16 cellular contexts compared by ENCODE assay signal in the genomic region with DNA sequence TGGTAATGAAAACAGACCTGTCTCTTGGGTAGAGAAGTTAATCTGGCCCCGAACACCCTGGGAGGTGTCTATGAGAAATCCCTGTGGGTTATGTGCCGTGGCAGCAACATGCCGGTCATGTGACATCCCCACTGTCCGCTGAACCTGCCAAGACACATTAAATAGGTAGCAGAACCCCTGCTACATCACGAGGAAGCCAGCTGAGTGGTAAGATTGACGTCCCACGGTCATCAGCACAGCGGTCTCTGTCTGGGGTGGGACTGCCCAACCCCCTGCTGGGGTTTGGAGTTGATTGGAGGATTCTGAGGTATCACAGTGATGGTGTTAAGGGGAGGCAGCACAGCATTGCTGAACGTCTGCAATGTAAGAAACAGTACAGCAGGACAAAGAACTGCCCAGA. TPM values are rescaled to one million over a fixed set of nuclear protein-coding genes. Genes with fewer than 3 reads are reported as not detected.
DNase-seq lines count a peak whose midpoint lies in the region; ATAC-seq and TF ChIP-seq lines count a peak whose summit lies in the region.
"Had no signal": no experiment of that assay in that cellular context is flagged by ENCODE, and none has a peak within 500 bp of the region (broad histone marks: within the 10 kb centered on the region; RNA-seq: fewer than 3 reads in every experiment).

No MANE protein-coding gene starts in this region.

- H4K12ac ChIP-seq in trophoblast cell (ENCODE audit: low read depth, low read length) = no peak overlapping the region

- H3K79me1 ChIP-seq in neuronal stem cell (ENCODE audit: low read depth, low read length) (no peaks in the 10 kb centered on the region), trophoblast cell (ENCODE audit: low read length) (no peaks in the 10 kb centered on the region)

- no peaks in the 10 kb centered on the region for H3K9me3 ChIP-seq in neuronal stem cell (replicated peaks in 1 of 2; ENCODE audit: control insufficient read depth in 2 of 2, insufficient read depth in 1 of 2, low read depth in 1 of 2, low read length in 2 of 2)
- H3K9me3 ChIP-seq in trophoblast cell (ENCODE audit: insufficient read depth, low read depth, low read length) = no peaks in the 10 kb centered on the region

- H3K79me2 ChIP-seq in trophoblast cell (ENCODE audit: control insufficient read depth, insufficient read depth, low read length, poor library complexity) = no peaks in the 10 kb centered on the region

- no peak overlapping the region for H2BK120ac ChIP-seq in neuronal stem cell (ENCODE audit: low read depth, low read length)
- no peak overlapping the region for H2BK120ac ChIP-seq in trophoblast cell (ENCODE audit: insufficient read depth, low read length, poor library complexity)

- H3K27me3 Mint-ChIP-seq in brain = no peaks in the 10 kb centered on the region
- no peaks in the 10 kb centered on the region for H3K27me3 Mint-ChIP-seq in activated naive CD8-positive, alpha-beta T cell treated with anti-CD3 and anti-CD28 coated beads, Interleukin-2, amount 50 U/mL, for 24 hours
- H3K27me3 Mint-ChIP-seq: B cell; CD4-positive, alpha-beta memory T cell had no signal

- H3K27me3 ChIP-seq in neuronal stem cell (ENCODE audit: control insufficient read depth in 3 of 3, insufficient read depth in 3 of 3, low read depth in 1 of 3, low read length in 3 of 3) = no peaks in the 10 kb centered on the region
- no peaks in the 10 kb centered on the region for H3K27me3 ChIP-seq in trophoblast cell (ENCODE audit: insufficient read depth, low read length)

- no peak overlapping the region for H3K4me3 ChIP-seq in neuronal stem cell (ENCODE audit: low read length in 2 of 2)
- H3K4me3 ChIP-seq in trophoblast cell (ENCODE audit: low read depth, low read length) = no peak overlapping the region
- H3K4me3 ChIP-seq: GM12878 had no signal

- DNase-seq in SK-MEL-5 (ENCODE audit: low read depth, low spot score) (peak; percentile 64), neuronal stem cell (ENCODE audit: low spot score) (no peak), GM19240 (ENCODE audit: insufficient read length, low spot score) (no peak), trophoblast cell (no peak)
- no peak for DNase-seq in activated naive CD8-positive, alpha-beta T cell treated with anti-CD3 and anti-CD28 coated beads, Interleukin-2, amount 50 U/mL, for 24 hours
- DNase-seq: C1 segment of cervical spinal cord; CD4-positive, alpha-beta memory T cell; DMS79; GOT3; H9 had no signal

- H3K4ac ChIP-seq in neuronal stem cell (ENCODE audit: low read length) = no peak overlapping the region
- no peak overlapping the region for H3K4ac ChIP-seq in trophoblast cell (ENCODE audit: low read depth, low read length)

- H3K4me1 Mint-ChIP-seq in brain = no peaks in the 10 kb centered on the region
- H3K4me1 Mint-ChIP-seq in activated naive CD8-positive, alpha-beta T cell treated with anti-CD3 and anti-CD28 coated beads, Interleukin-2, amount 50 U/mL, for 24 hours = peaks cover 12% of the 10 kb centered on the region
- H3K4me1 Mint-ChIP-seq: H9 had no signal

- TF ChIP-seq CTCF in C4-2B (conservative IDR thresholded peaks at IDR 0.05) (no peak), brain (conservative IDR thresholded peaks at IDR 0.05) (no peak)

- H2BK5ac ChIP-seq in neuronal stem cell (ENCODE audit: low read length) (no peak overlapping the region), trophoblast cell (ENCODE audit: low read depth, low read length, poor library complexity) (no peak overlapping the region)

- in situ Hi-C loops in SK-MEL-5 (cut with HindIII; ENCODE audit: low pct_unique_long_range_greater_than_20kb, low sequenced_read_pairs) = no loop called here

- WGBS in neuronal stem cell (ENCODE audit: extremely low coverage in 2 of 2, insufficient read length in 2 of 2, insufficient replicate concordance in 1 of 2), 2 donors = no CpG with 5 or more reads among the region's 9 CpGs
- no CpG with 5 or more reads among the region's 9 CpGs for WGBS in trophoblast cell (ENCODE audit: extremely low coverage, insufficient coverage, insufficient read length)

- no peak overlapping the region for H2AK5ac ChIP-seq in neuronal stem cell (ENCODE audit: low read depth, low read length)
- H2AK5ac ChIP-seq in trophoblast cell (ENCODE audit: low read length) = no peak overlapping the region

- H3K14ac ChIP-seq in neuronal stem cell (ENCODE audit: low read length) (no peak overlapping the region), trophoblast cell (ENCODE audit: low read length) (no peak overlapping the region)

- peaks cover 12% of the 10 kb centered on the region for H3K36me3 Mint-ChIP-seq in brain
- peaks cover 26% of the 10 kb centered on the region for H3K36me3 Mint-ChIP-seq in activated naive CD8-positive, alpha-beta T cell treated with anti-CD3 and anti-CD28 coated beads, Interleukin-2, amount 50 U/mL, for 24 hours (ENCODE audit: low read depth)

- peaks cover 0 to 49% of the 10 kb centered on the region in 2 donors for H3K36me3 ChIP-seq in neuronal stem cell (replicated peaks in 1 of 2; ENCODE audit: control insufficient read depth in 2 of 2, insufficient read depth in 2 of 2, low read length in 2 of 2)
- peaks cover 3 to 9% of the 10 kb centered on the region in 2 experiments for H3K36me3 ChIP-seq in trophoblast cell (ENCODE audit: control insufficient read depth in 1 of 2, insufficient read depth in 2 of 2, low read length in 2 of 2)

- no peak overlapping the region for H2BK15ac ChIP-seq in neuronal stem cell (ENCODE audit: low read length)

- H3K27ac Mint-ChIP-seq in brain = peak overlapping the region in 3 of 5 experiments; percentile 27 to 97 (median 33)
- no peak overlapping the region for H3K27ac Mint-ChIP-seq in activated naive CD8-positive, alpha-beta T cell treated with anti-CD3 and anti-CD28 coated beads, Interleukin-2, amount 50 U/mL, for 24 hours
- H3K27ac Mint-ChIP-seq: B cell had no signal

- H3K4me2 ChIP-seq in neuronal stem cell (ENCODE audit: insufficient read depth, low read length, poor library complexity, severe bottlenecking) = no peak overlapping the region
- no peak overlapping the region for H3K4me2 ChIP-seq in trophoblast cell (ENCODE audit: low read length)

- H3K27ac ChIP-seq in C4-2B = peak overlapping the region; percentile 53; the same call in 1 of the 2 replicates
- no peak overlapping the region for H3K27ac ChIP-seq in neuronal stem cell (replicated peaks; ENCODE audit: low read length)
- H3K27ac ChIP-seq in trophoblast cell (ENCODE audit: low read depth, low read length) = no peak overlapping the region

- no peak for ATAC-seq in GM21367 (IDR thresholded peaks at IDR 0.05; ENCODE audit: unreplicated experiment)
- ATAC-seq in activated naive CD8-positive, alpha-beta T cell treated with anti-CD3 and anti-CD28 coated beads, Interleukin-2, amount 50 U/mL, for 24 hours = no peak
- ATAC-seq: GM12878 had no signal

- H3K4me1 ChIP-seq in neuronal stem cell (ENCODE audit: control insufficient read depth in 2 of 2, insufficient read depth in 1 of 2, low read depth in 1 of 2, low read length in 2 of 2) = no peaks in the 10 kb centered on the region
- no peaks in the 10 kb centered on the region for H3K4me1 ChIP-seq in trophoblast cell (ENCODE audit: control insufficient read depth in 1 of 2, insufficient read depth in 2 of 2, low read length in 2 of 2)

- peak overlapping the region; percentile 55 for H3K23ac ChIP-seq in neuronal stem cell (ENCODE audit: low read depth, low read length, poor library complexity)
- no peak overlapping the region for H3K23ac ChIP-seq in trophoblast cell (ENCODE audit: low read length)

- H4K91ac ChIP-seq in neuronal stem cell (ENCODE audit: low read depth, low read length, poor library complexity) (no peak overlapping the region), trophoblast cell (ENCODE audit: low read depth, low read length) (no peak overlapping the region)

- H2AFZ ChIP-seq in neuronal stem cell (ENCODE audit: low read length) = no peak overlapping the region
- no peak overlapping the region for H2AFZ ChIP-seq in trophoblast cell (ENCODE audit: insufficient read depth, low read length, poor library complexity)

- H3K9me3 Mint-ChIP-seq in brain = no peaks in the 10 kb centered on the region
- no peaks in the 10 kb centered on the region for H3K9me3 Mint-ChIP-seq in activated naive CD8-positive, alpha-beta T cell treated with anti-CD3 and anti-CD28 coated beads, Interleukin-2, amount 50 U/mL, for 24 hours
- H3K9me3 Mint-ChIP-seq: H9 had no signal

- H2BK12ac ChIP-seq in neuronal stem cell (ENCODE audit: low read length) (no peak overlapping the region), trophoblast cell (ENCODE audit: low read length) (no peak overlapping the region)

- H3K18ac ChIP-seq in neuronal stem cell (ENCODE audit: low read length) (no peak overlapping the region), trophoblast cell (ENCODE audit: low read length) (no peak overlapping the region)

- no peak overlapping the region for H3K4me3 Mint-ChIP-seq in brain
- H3K4me3 Mint-ChIP-seq in activated naive CD8-positive, alpha-beta T cell treated with anti-CD3 and anti-CD28 coated beads, Interleukin-2, amount 50 U/mL, for 24 hours = no peak overlapping the region
- H3K4me3 Mint-ChIP-seq: B cell; CD4-positive, alpha-beta memory T cell; H9 had no signal

- H3K9ac ChIP-seq in neuronal stem cell (ENCODE audit: low read depth, low read length, poor library complexity) (no peak overlapping the region), trophoblast cell (ENCODE audit: low read length) (no peak overlapping the region)

- H4K8ac ChIP-seq in neuronal stem cell (ENCODE audit: low read depth, low read length) (no peak overlapping the region), trophoblast cell (ENCODE audit: low read depth, low read length) (no peak overlapping the region)

RNA-seq across cellular contexts. Expression of gene TMED6, which starts 2.1 kb away (rescaled TPM):
- total RNA-seq in SK-MEL-5 (2014; rRNA removed; shearing (Covaris generic)) = not detected in 2 replicates
- not detected in 2 replicates for polyA plus RNA-seq in SK-MEL-5 (2015; cell fraction: cytosol; rRNA removed)
- polyA plus RNA-seq in SK-MEL-5 (2015; cell fraction: nucleus; rRNA removed) = not detected in 2 replicates
- not detected for polyA plus RNA-seq in brain (ENCODE audit: insufficient read depth, low read depth, low replicate concordance)
- not detected for polyA plus RNA-seq in neuronal stem cell (2013, experiment 1 of 2)
- polyA plus RNA-seq in neuronal stem cell (2013, experiment 2 of 2) = 0.04 TPM
- polyA plus RNA-seq in trophoblast cell (2013) = 0.11 and 0.14 TPM in 2 replicates
- total RNA-seq: G401 had no signal

RNA-seq across cellular contexts. Expression of gene NIP7, which starts 9.9 kb away (rescaled TPM):
- 22.8 and 34.1 TPM in 2 replicates for total RNA-seq in SK-MEL-5 (2014; rRNA removed; shearing (Covaris generic))
- polyA plus RNA-seq in SK-MEL-5 (2015; cell fraction: cytosol; rRNA removed) = 27.3 and 31.2 TPM in 2 replicates
- 19.5 and 25.1 TPM in 2 replicates for polyA plus RNA-seq in SK-MEL-5 (2015; cell fraction: nucleus; rRNA removed)
- 9.3 TPM for polyA plus RNA-seq in brain (ENCODE audit: insufficient read depth, low read depth, low replicate concordance)
- polyA plus RNA-seq in neuronal stem cell (2013, experiment 1 of 2) = 21.6 TPM
- polyA plus RNA-seq in neuronal stem cell (2013, experiment 2 of 2) = 21.4 TPM
- polyA plus RNA-seq in trophoblast cell (2013) = 19.3 and 20.2 TPM in 2 replicates

RNA-seq across cellular contexts. Expression of gene COG8, which starts 10.1 kb away (rescaled TPM):
- 38.5 and 45.0 TPM in 2 replicates for total RNA-seq in SK-MEL-5 (2014; rRNA removed; shearing (Covaris generic))
- polyA plus RNA-seq in SK-MEL-5 (2015; cell fraction: cytosol; rRNA removed) = 36.4 and 42.0 TPM in 2 replicates
- polyA plus RNA-seq in SK-MEL-5 (2015; cell fraction: nucleus; rRNA removed) = 32.0 and 33.2 TPM in 2 replicates
- polyA plus RNA-seq in brain (ENCODE audit: insufficient read depth, low read depth, low replicate concordance) = 44.5 TPM
- polyA plus RNA-seq in neuronal stem cell (2013, experiment 1 of 2) = 28.2 TPM
- 27.7 TPM for polyA plus RNA-seq in neuronal stem cell (2013, experiment 2 of 2)
- 21.2 and 21.4 TPM in 2 replicates for polyA plus RNA-seq in trophoblast cell (2013)

RNA-seq across cellular contexts. Expression of gene PDF, which starts 19.1 kb away (rescaled TPM):
- 31.9 and 39.2 TPM in 2 replicates for total RNA-seq in SK-MEL-5 (2014; rRNA removed; shearing (Covaris generic))
- polyA plus RNA-seq in SK-MEL-5 (2015; cell fraction: cytosol; rRNA removed) = 23.7 and 35.6 TPM in 2 replicates
- 8.7 and 15.2 TPM in 2 replicates for polyA plus RNA-seq in SK-MEL-5 (2015; cell fraction: nucleus; rRNA removed)
- 7.8 TPM for polyA plus RNA-seq in brain (ENCODE audit: insufficient read depth, low read depth, low replicate concordance)
- polyA plus RNA-seq in neuronal stem cell (2013, experiment 1 of 2) = 4.5 TPM
- 4.6 TPM for polyA plus RNA-seq in neuronal stem cell (2013, experiment 2 of 2)
- polyA plus RNA-seq in trophoblast cell (2013) = 9.9 and 10.6 TPM in 2 replicates

RNA-seq across cellular contexts. Expression of gene TERF2, which starts 36.3 kb away (rescaled TPM):
- 6.8 and 12.4 TPM in 2 replicates for total RNA-seq in SK-MEL-5 (2014; rRNA removed; shearing (Covaris generic))
- polyA plus RNA-seq in SK-MEL-5 (2015; cell fraction: cytosol; rRNA removed) = 20.3 and 22.0 TPM in 2 replicates
- 15.0 and 15.2 TPM in 2 replicates for polyA plus RNA-seq in SK-MEL-5 (2015; cell fraction: nucleus; rRNA removed)
- 48.4 TPM for polyA plus RNA-seq in brain (ENCODE audit: insufficient read depth, low read depth, low replicate concordance)
- polyA plus RNA-seq in neuronal stem cell (2013, experiment 1 of 2) = 38.8 TPM
- polyA plus RNA-seq in neuronal stem cell (2013, experiment 2 of 2) = 40.0 TPM
- polyA plus RNA-seq in trophoblast cell (2013) = 31.2 and 32.6 TPM in 2 replicates
